ENCODE assay signal across 30 cellular contexts in the genomic region with DNA sequence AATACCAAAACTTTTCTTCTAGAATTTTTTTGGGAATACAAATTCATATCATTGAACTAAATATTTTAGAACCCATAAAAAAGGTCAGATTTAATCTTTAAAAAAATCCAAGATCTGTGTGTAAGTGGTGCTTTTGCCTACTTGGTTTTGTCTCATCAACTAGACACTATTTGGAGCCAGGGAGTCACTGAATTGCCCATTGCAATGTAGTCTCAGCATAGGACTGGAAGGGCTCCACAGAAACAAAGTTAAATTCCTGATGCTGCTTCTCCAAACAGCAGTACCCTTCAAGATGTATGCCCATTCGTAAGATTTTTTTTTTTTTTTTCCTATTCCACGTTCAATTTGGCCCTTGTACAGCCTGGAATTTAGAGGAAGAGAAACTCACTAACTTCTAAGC.
"Had no signal": no experiment of that assay in that cellular context is flagged by ENCODE, and none has a peak within 500 bp of the region (broad histone marks: within the 10 kb centered on the region; RNA-seq: fewer than 3 reads in every experiment).

No MANE protein-coding gene starts in this region.

- H3K27ac ChIP-seq: adrenal gland, body of pancreas, cardiac muscle cell, colonic mucosa, epithelial cell of prostate, esophagus squamous epithelium, gastroesophageal sphincter had no signal

- H3K9me3 ChIP-seq: adrenal gland, body of pancreas, colonic mucosa, esophagus squamous epithelium, gastroesophageal sphincter had no signal

- H3K36me3 Mint-ChIP-seq: activated naive CD4-positive, alpha-beta T cell treated with anti-CD3 and anti-CD28 coated beads, Interleukin-2, amount 50 U/mL, for 24 hours; activated naive CD8-positive, alpha-beta T cell treated with anti-CD3 and anti-CD28 coated beads for 36 hours; WTC11 had no signal

- H3K4me3 Mint-ChIP-seq: activated CD4-positive, alpha-beta memory T cell treated with anti-CD3 and anti-CD28 coated beads, Interleukin-2, amount 10 ng/mL, durations not matched to agents 7 days and 5 days; activated CD4-positive, alpha-beta T cell treated with anti-CD3 and anti-CD28 coated beads, Interleukin-2, amount 10 ng/mL, durations not matched to agents 7 days and 5 days; activated naive CD4-positive, alpha-beta T cell treated with anti-CD3 and anti-CD28 coated beads, Interleukin-2, amount 50 U/mL, for 24 hours; activated naive CD8-positive, alpha-beta T cell treated with anti-CD3 and anti-CD28 coated beads for 36 hours; activated naive CD8-positive, alpha-beta T cell treated with anti-CD3 and anti-CD28 coated beads, Interleukin-2, amount 50 U/mL, for 24 hours; activated T-cell treated with anti-CD3 and anti-CD28 coated beads, Interleukin-2, amount 50 U/mL, for 24 hours; activated T-cell treated with anti-CD3 and anti-CD28 coated beads, Interleukin-2, amount 50 U/mL, for 72 hours; WTC11 had no signal

- H3K9me3 Mint-ChIP-seq: activated CD4-positive, alpha-beta T cell treated with anti-CD3 and anti-CD28 coated beads, Interleukin-2, amount 10 ng/mL, durations not matched to agents 7 days and 5 days; activated naive CD4-positive, alpha-beta T cell treated with anti-CD3 and anti-CD28 coated beads, Interleukin-2, amount 50 U/mL, for 24 hours; activated naive CD8-positive, alpha-beta T cell treated with anti-CD3 and anti-CD28 coated beads, Interleukin-2, amount 50 U/mL, for 24 hours; activated T-cell treated with anti-CD3 and anti-CD28 coated beads, Interleukin-2, amount 50 U/mL, for 24 hours had no signal

- H3K27ac Mint-ChIP-seq: activated CD4-positive, alpha-beta memory T cell treated with anti-CD3 and anti-CD28 coated beads, Interleukin-2, amount 10 ng/mL, durations not matched to agents 7 days and 5 days; activated CD4-positive, alpha-beta T cell treated with anti-CD3 and anti-CD28 coated beads, Interleukin-2, amount 10 ng/mL, durations not matched to agents 7 days and 5 days; activated naive CD4-positive, alpha-beta T cell treated with anti-CD3 and anti-CD28 coated beads, Interleukin-2, amount 50 U/mL, for 24 hours; activated naive CD8-positive, alpha-beta T cell treated with anti-CD3 and anti-CD28 coated beads for 36 hours; activated naive CD8-positive, alpha-beta T cell treated with anti-CD3 and anti-CD28 coated beads, Interleukin-2, amount 50 U/mL, for 24 hours; activated T-cell treated with anti-CD3 and anti-CD28 coated beads, Interleukin-2, amount 50 U/mL, for 24 hours; activated T-cell treated with anti-CD3 and anti-CD28 coated beads, Interleukin-2, amount 50 U/mL, for 72 hours; WTC11 had no signal

- DNase-seq: activated CD4-positive, alpha-beta memory T cell treated with anti-CD3 and anti-CD28 coated beads, Interleukin-2, amount 10 ng/mL, durations not matched to agents 7 days and 5 days; activated CD4-positive, alpha-beta T cell treated with anti-CD3 and anti-CD28 coated beads for 1 hour; activated CD4-positive, alpha-beta T cell treated with anti-CD3 and anti-CD28 coated beads for 4 hours; activated CD4-positive, alpha-beta T cell treated with anti-CD3 and anti-CD28 coated beads, Interleukin-2, amount 10 ng/mL, durations not matched to agents 7 days and 5 days; activated CD4-positive, alpha-beta T cell treated with anti-CD3 and anti-CD28 coated beads, Interleukin-2, amount 50 U/mL, for 4 hours; activated CD8-positive, alpha-beta memory T cell treated with anti-CD3 and anti-CD28 coated beads, Interleukin-2, amount 50 U/mL, for 48 hours; activated gamma-delta T cell; activated naive CD4-positive, alpha-beta T cell; activated naive CD8-positive, alpha-beta T cell treated with anti-CD3 and anti-CD28 coated beads for 36 hours; activated naive CD8-positive, alpha-beta T cell treated with anti-CD3 and anti-CD28 coated beads, Interleukin-2, amount 50 U/mL, for 24 hours; activated T-cell treated with anti-CD3 and anti-CD28 coated beads for 4 hours; activated T-cell treated with anti-CD3 and anti-CD28 coated beads, Interleukin-2, amount 50 U/mL, for 24 hours; activated T-cell treated with anti-CD3 and anti-CD28 coated beads, Interleukin-2, amount 50 U/mL, for 72 hours; adrenal gland; amygdala; aorta; body of pancreas; central memory CD4-positive, alpha-beta T cell; cerebellar nuclear complex; colonic mucosa; effector CD8-positive, alpha-beta T cell; esophagus squamous epithelium; foreskin melanocyte; T-helper 1 cell; T-helper 2 cell had no signal

- H3K4me3 ChIP-seq: adrenal gland, body of pancreas, cardiac muscle cell, colonic mucosa, esophagus squamous epithelium, gastroesophageal sphincter had no signal

- H3K4me1 Mint-ChIP-seq: activated CD4-positive, alpha-beta memory T cell treated with anti-CD3 and anti-CD28 coated beads, Interleukin-2, amount 10 ng/mL, durations not matched to agents 7 days and 5 days; activated CD4-positive, alpha-beta T cell treated with anti-CD3 and anti-CD28 coated beads, Interleukin-2, amount 10 ng/mL, durations not matched to agents 7 days and 5 days; activated naive CD4-positive, alpha-beta T cell treated with anti-CD3 and anti-CD28 coated beads, Interleukin-2, amount 50 U/mL, for 24 hours; activated naive CD8-positive, alpha-beta T cell treated with anti-CD3 and anti-CD28 coated beads for 36 hours; activated naive CD8-positive, alpha-beta T cell treated with anti-CD3 and anti-CD28 coated beads, Interleukin-2, amount 50 U/mL, for 24 hours had no signal

- H3K27me3 ChIP-seq: adrenal gland, body of pancreas, cardiac muscle cell, colonic mucosa, esophagus squamous epithelium, gastroesophageal sphincter had no signal

- H3K27me3 Mint-ChIP-seq: activated CD4-positive, alpha-beta memory T cell treated with anti-CD3 and anti-CD28 coated beads, Interleukin-2, amount 10 ng/mL, durations not matched to agents 7 days and 5 days; activated CD4-positive, alpha-beta T cell treated with anti-CD3 and anti-CD28 coated beads, Interleukin-2, amount 10 ng/mL, durations not matched to agents 7 days and 5 days; activated naive CD4-positive, alpha-beta T cell treated with anti-CD3 and anti-CD28 coated beads, Interleukin-2, amount 50 U/mL, for 24 hours; activated naive CD8-positive, alpha-beta T cell treated with anti-CD3 and anti-CD28 coated beads for 36 hours; activated naive CD8-positive, alpha-beta T cell treated with anti-CD3 and anti-CD28 coated beads, Interleukin-2, amount 50 U/mL, for 24 hours; activated T-cell treated with anti-CD3 and anti-CD28 coated beads, Interleukin-2, amount 50 U/mL, for 24 hours had no signal

- H3K36me3 ChIP-seq: adrenal gland, cardiac muscle cell, colonic mucosa, esophagus squamous epithelium, gastroesophageal sphincter had no signal

- H3K4me1 ChIP-seq: adrenal gland, body of pancreas, colonic mucosa, esophagus squamous epithelium had no signal
